Comparison of ENCODE assay signal across 21 cellular contexts in genomic region chr15:29182590-29182989, GRCh38.
"Had no signal": no experiment of that assay in that cellular context is flagged by ENCODE, and none has a peak within 500 bp of the region (broad histone marks: within the 10 kb centered on the region; RNA-seq: fewer than 3 reads in every experiment).

No MANE protein-coding gene starts in this region.

- H3K9me3 Mint-ChIP-seq: activated naive CD4-positive, alpha-beta T cell treated with anti-CD3 and anti-CD28 coated beads, Interleukin-2, amount 10 ng/mL, durations not matched to agents 7 days and 5 days; activated naive CD8-positive, alpha-beta T cell treated with anti-CD3 and anti-CD28 coated beads for 36 hours; T-cell had no signal

- DNase-seq: activated CD4-positive, alpha-beta T cell treated with anti-CD3 and anti-CD28 coated beads for 4 hours; activated CD4-positive, alpha-beta T cell treated with anti-CD3 and anti-CD28 coated beads, Interleukin-2, amount 50 U/mL, for 4 hours; activated CD8-positive, alpha-beta memory T cell treated with anti-CD3 and anti-CD28 coated beads, Interleukin-2, amount 50 U/mL, for 48 hours; activated CD8-positive, alpha-beta T cell treated with anti-CD3 and anti-CD28 coated beads, Interleukin-2, amount 10 ng/mL, durations not matched to agents 7 days and 5 days; activated gamma-delta T cell treated with Interleukin-2 at 50 U/mL for 16 hours; activated naive CD4-positive, alpha-beta T cell treated with anti-CD3 and anti-CD28 coated beads, Interleukin-2, amount 10 ng/mL, durations not matched to agents 7 days and 5 days; activated naive CD8-positive, alpha-beta T cell treated with anti-CD3 and anti-CD28 coated beads for 36 hours; activated T-cell treated with anti-CD3 and anti-CD28 coated beads, Interleukin-2, amount 50 U/mL, for 1 hour; Karpas-422; NCI-H1048; NCI-H1930; NCI-H2107; NCI-H510A; NCI-H526 treated with DMSO at 0.1 percent for 48 hours; RPMI8226; T-cell had no signal

- H3K27ac Mint-ChIP-seq: activated CD8-positive, alpha-beta T cell treated with anti-CD3 and anti-CD28 coated beads, Interleukin-2, amount 10 ng/mL, durations not matched to agents 7 days and 5 days; activated naive CD4-positive, alpha-beta T cell treated with anti-CD3 and anti-CD28 coated beads, Interleukin-2, amount 10 ng/mL, durations not matched to agents 7 days and 5 days; activated naive CD8-positive, alpha-beta T cell treated with anti-CD3 and anti-CD28 coated beads for 36 hours; T-cell had no signal

- H3K4me3 Mint-ChIP-seq: activated CD8-positive, alpha-beta T cell treated with anti-CD3 and anti-CD28 coated beads, Interleukin-2, amount 10 ng/mL, durations not matched to agents 7 days and 5 days; activated naive CD4-positive, alpha-beta T cell treated with anti-CD3 and anti-CD28 coated beads, Interleukin-2, amount 10 ng/mL, durations not matched to agents 7 days and 5 days; activated naive CD8-positive, alpha-beta T cell treated with anti-CD3 and anti-CD28 coated beads for 36 hours; T-cell had no signal

- H3K4me1 Mint-ChIP-seq: activated naive CD4-positive, alpha-beta T cell treated with anti-CD3 and anti-CD28 coated beads, Interleukin-2, amount 10 ng/mL, durations not matched to agents 7 days and 5 days; T-cell had no signal

- H3K36me3 Mint-ChIP-seq: activated naive CD4-positive, alpha-beta T cell treated with anti-CD3 and anti-CD28 coated beads, Interleukin-2, amount 10 ng/mL, durations not matched to agents 7 days and 5 days; activated naive CD8-positive, alpha-beta T cell treated with anti-CD3 and anti-CD28 coated beads for 36 hours; T-cell had no signal

- H3K27me3 ChIP-seq: brain microvascular endothelial cell, cardiac muscle cell had no signal

- H3K27ac ChIP-seq: brain microvascular endothelial cell, cardiac muscle cell, SK-N-MC had no signal

- ATAC-seq: activated CD8-positive, alpha-beta T cell treated with anti-CD3 and anti-CD28 coated beads, Interleukin-2, amount 10 ng/mL, durations not matched to agents 7 days and 5 days; K562; Right ventricle myocardium inferior; T-cell had no signal

- H3K36me3 ChIP-seq: brain microvascular endothelial cell, cardiac muscle cell had no signal

- H3K4me3 ChIP-seq: cardiac muscle cell, K562, SK-N-MC had no signal
